In the genomic region with DNA sequence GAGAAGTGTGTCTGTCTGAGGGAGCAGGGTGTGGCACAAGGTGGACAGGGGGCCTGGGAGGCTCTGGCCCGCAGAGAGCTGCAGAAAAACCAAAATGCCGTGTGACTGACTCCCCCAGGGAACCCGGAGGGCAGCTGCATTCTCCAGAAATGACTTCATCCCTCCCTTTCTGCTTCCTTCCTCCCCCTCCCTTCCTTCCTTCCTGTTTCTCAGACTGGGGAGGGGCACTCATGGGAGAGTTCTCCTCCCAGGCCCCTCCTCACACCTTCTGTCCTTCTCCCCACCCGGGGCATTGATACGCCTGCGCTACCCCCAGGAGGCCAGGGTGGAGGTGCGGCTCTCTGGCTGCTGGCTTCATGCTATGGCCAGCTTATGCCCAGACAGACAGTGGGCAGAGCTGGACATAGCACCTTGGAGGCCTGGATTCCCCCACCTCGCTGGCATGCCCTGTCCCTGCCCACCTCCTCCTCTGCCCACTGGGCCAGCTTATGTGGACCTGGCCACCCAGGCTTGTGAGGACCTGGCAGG, we compare ENCODE assay signal across 8 cellular contexts. TPM values are rescaled to one million over a fixed set of nuclear protein-coding genes. Genes with fewer than 3 reads are reported as not detected.
DNase-seq lines count a peak whose midpoint lies in the region; ATAC-seq and TF ChIP-seq lines count a peak whose summit lies in the region.

No MANE protein-coding gene starts in this region.

- H3K27me3 ChIP-seq in colonic mucosa, result no peaks in the 10 kb centered on the region

- peak overlapping the region in 1 of 2 donors; percentile 19 for H3K9ac ChIP-seq in colonic mucosa (ENCODE audit: low read depth in 2 of 2, low read length in 2 of 2)

- no peaks in the 10 kb centered on the region for H3K4me1 ChIP-seq in colonic mucosa

- no peak for ATAC-seq in GM21576 (IDR thresholded peaks at IDR 0.05; ENCODE audit: unreplicated experiment)

- H3K27ac ChIP-seq in colonic mucosa, result peak overlapping the region; percentile 57

- no peaks in the 10 kb centered on the region for H3K36me3 ChIP-seq in colonic mucosa

- peak; percentile 92 for DNase-seq in Daoy (ENCODE audit: low read depth)
- DNase-seq in NCI-H226, result peak; percentile 89
- DNase-seq in colonic mucosa, result no peak
- peak; percentile 38 to 69 for DNase-seq in lung microvascular endothelial cell (ENCODE audit: low read depth in 2 of 2)
- no peak for DNase-seq in NCI-H345 treated with DMSO at 0.1 percent for 48 hours (lab: John Stamatoyannopoulos, UW; ENCODE audit: unreplicated experiment)
- DNase-seq in germinal center (ENCODE audit: low spot score), result no peak
- DNase-seq in head of caudate nucleus, result no peak

- intact Hi-C loops in colonic mucosa (cut with DNase I) (no loop called here), head of caudate nucleus (cut with DNase I) (no loop called here)

- H3K9me3 ChIP-seq in colonic mucosa, result no peaks in the 10 kb centered on the region

- no peak overlapping the region for H3K4me3 ChIP-seq in colonic mucosa

- TF ChIP-seq CTCF in colonic mucosa (IDR thresholded peaks at IDR 0.05), result no peak

RNA-seq across cellular contexts. Expression of a gene that starts 8.2 kb away (rescaled TPM):
- total RNA-seq in Daoy (2014; rRNA removed; shearing (Covaris generic)), result not detected in 2 replicates
- total RNA-seq in colonic mucosa, result under 1 TPM; 0.16 to 0.20 TPM
- total RNA-seq in lung microvascular endothelial cell, result not detected in 2 replicates

RNA-seq across cellular contexts. Expression of a gene that starts 37.5 kb away (rescaled TPM):
- total RNA-seq in Daoy (2014; rRNA removed; shearing (Covaris generic)), result 0.51 TPM in 1 of 2 replicates, not detected in the other
- 10 to 100 TPM in 1 of 2 donors, 1 to 10 TPM in 1; 6.6 to 37.2 TPM for total RNA-seq in colonic mucosa
- 3.6 and 5.0 TPM in 2 replicates for total RNA-seq in lung microvascular endothelial cell

Comparison
In these comparisons a context has a peak if more than half of its experiments do, and no peak if none do; other contexts are left out.
1. DNase-seq: peak in Daoy (single experiment), NCI-H226 (single experiment) and lung microvascular endothelial cell (2 of 2); none in colonic mucosa (single experiment), NCI-H345 treated with DMSO at 0.1 percent for 48 hours (single experiment), germinal center (single experiment) and head of caudate nucleus (0 of 42).